ENCODE assay signal across 6 cellular contexts in genomic region chr1:84745857-84746256, GRCh38.
"Had no signal": no experiment of that assay in that cellular context is flagged by ENCODE, and none has a peak within 500 bp of the region (broad histone marks: within the 10 kb centered on the region; RNA-seq: fewer than 3 reads in every experiment).

No MANE protein-coding gene starts in this region.

- DNase-seq: IMR-90, KBM-7, KG1 had no signal

- ATAC-seq: HepG2, K562 had no signal

- H3K27ac ChIP-seq: HL-60 had no signal

- H3K4me3 ChIP-seq: K562 had no signal
